19 cellular contexts compared by ENCODE assay signal in genomic region chr5:983568-983967, GRCh38. TPM values are rescaled to one million over a fixed set of nuclear protein-coding genes. Genes with fewer than 3 reads are reported as not detected.
DNase-seq lines count a peak whose midpoint lies in the region; ATAC-seq and TF ChIP-seq lines count a peak whose summit lies in the region.
"Had no signal": no experiment of that assay in that cellular context is flagged by ENCODE, and none has a peak within 500 bp of the region (broad histone marks: within the 10 kb centered on the region; RNA-seq: fewer than 3 reads in every experiment).

No MANE protein-coding gene starts in this region.

- H3K36me3 ChIP-seq in uterus: no peaks in the 10 kb centered on the region
- H3K36me3 ChIP-seq: HAP-1 had no signal

- H3K27me3 ChIP-seq in uterus: no peaks in the 10 kb centered on the region

- intact Hi-C loops in activated T-helper 1 cell treated with anti-CD3 and anti-CD28 coated beads, Interleukin-12 subunit alpha, Interleukin-12 subunit beta, Interleukin-2, Interleukin-4 antibody, amounts not matched to agents 30 ng/mL and 10 ng/mL and 1 ng/mL, durations not matched to agents 14 hours and 24 hours and 36 hours (cut with micrococcal nuclease): no loop called here
- intact Hi-C loops in uterus (cut with DNase I; ENCODE audit: low total_unique reads): no loop called here

- POLR2A ChIA-PET in activated naive CD8-positive, alpha-beta T cell treated with anti-CD3 and anti-CD28 coated beads, Interleukin-2, amount 10 ng/mL, durations not matched to agents 7 days and 5 days (lab: Charles Lee): no interaction called here

- ATAC-seq in activated naive CD8-positive, alpha-beta T cell treated with anti-CD3 and anti-CD28 coated beads, Interleukin-2, amount 10 ng/mL, durations not matched to agents 7 days and 5 days (ENCODE audit: low read depth): no peak

- no peak overlapping the region for H3K4me3 ChIP-seq in uterus
- H3K4me3 ChIP-seq: A549, HAP-1 had no signal

- TF ChIP-seq POLR2A in uterus (IDR thresholded peaks at IDR 0.05): no peak

- peaks cover 7% of the 10 kb centered on the region for H3K36me3 Mint-ChIP-seq in activated naive CD8-positive, alpha-beta T cell treated with anti-CD3 and anti-CD28 coated beads, Interleukin-2, amount 10 ng/mL, durations not matched to agents 7 days and 5 days
- H3K36me3 Mint-ChIP-seq in activated naive CD8-positive, alpha-beta T cell treated with anti-CD3 and anti-CD28 coated beads for 36 hours: peaks cover 4% of the 10 kb centered on the region
- peaks cover 6% of the 10 kb centered on the region for H3K36me3 Mint-ChIP-seq in activated T-helper 1 cell treated with anti-CD3 and anti-CD28 coated beads, Interleukin-12 subunit alpha, Interleukin-12 subunit beta, Interleukin-2, Interleukin-4 antibody, amounts not matched to agents 30 ng/mL and 10 ng/mL and 1 ng/mL, durations not matched to agents 14 hours and 24 hours and 36 hours (ENCODE audit: low read depth)
- peaks cover 11% of the 10 kb centered on the region for H3K36me3 Mint-ChIP-seq in mesothelial cell of epicardium
- H3K36me3 Mint-ChIP-seq: CD14-positive monocyte had no signal

- peaks cover 27% of the 10 kb centered on the region for H3K4me1 Mint-ChIP-seq in activated naive CD8-positive, alpha-beta T cell treated with anti-CD3 and anti-CD28 coated beads, Interleukin-2, amount 10 ng/mL, durations not matched to agents 7 days and 5 days
- peaks cover 4% of the 10 kb centered on the region for H3K4me1 Mint-ChIP-seq in activated naive CD8-positive, alpha-beta T cell treated with anti-CD3 and anti-CD28 coated beads for 36 hours
- peaks cover 28% of the 10 kb centered on the region for H3K4me1 Mint-ChIP-seq in activated T-helper 1 cell treated with anti-CD3 and anti-CD28 coated beads, Interleukin-12 subunit alpha, Interleukin-12 subunit beta, Interleukin-2, Interleukin-4 antibody, amounts not matched to agents 30 ng/mL and 10 ng/mL and 1 ng/mL, durations not matched to agents 14 hours and 24 hours and 36 hours (ENCODE audit: low read depth)
- peaks cover 27% of the 10 kb centered on the region for H3K4me1 Mint-ChIP-seq in mesothelial cell of epicardium
- H3K4me1 Mint-ChIP-seq: CD14-positive monocyte had no signal

- H3K27ac ChIP-seq in uterus: no peak overlapping the region

- no peak for TF ChIP-seq CTCF in mesothelial cell of epicardium (IDR thresholded peaks at IDR 0.05; ENCODE audit: unreplicated experiment)
- no peak for TF ChIP-seq CTCF in uterus (IDR thresholded peaks at IDR 0.05)

- H3K4me1 ChIP-seq in uterus: no peaks in the 10 kb centered on the region
- H3K4me1 ChIP-seq: A549 had no signal

- peaks cover 12% of the 10 kb centered on the region for H3K9me3 Mint-ChIP-seq in activated naive CD8-positive, alpha-beta T cell treated with anti-CD3 and anti-CD28 coated beads, Interleukin-2, amount 10 ng/mL, durations not matched to agents 7 days and 5 days
- H3K9me3 Mint-ChIP-seq in activated naive CD8-positive, alpha-beta T cell treated with anti-CD3 and anti-CD28 coated beads for 36 hours: peaks cover 13% of the 10 kb centered on the region
- H3K9me3 Mint-ChIP-seq in activated T-helper 1 cell treated with anti-CD3 and anti-CD28 coated beads, Interleukin-12 subunit alpha, Interleukin-12 subunit beta, Interleukin-2, Interleukin-4 antibody, amounts not matched to agents 30 ng/mL and 10 ng/mL and 1 ng/mL, durations not matched to agents 14 hours and 24 hours and 36 hours: peaks cover 5% of the 10 kb centered on the region
- peaks cover 27% of the 10 kb centered on the region for H3K9me3 Mint-ChIP-seq in mesothelial cell of epicardium

- peak overlapping the region; percentile 30 for H3K27ac Mint-ChIP-seq in activated naive CD8-positive, alpha-beta T cell treated with anti-CD3 and anti-CD28 coated beads, Interleukin-2, amount 10 ng/mL, durations not matched to agents 7 days and 5 days
- no peak overlapping the region for H3K27ac Mint-ChIP-seq in activated naive CD8-positive, alpha-beta T cell treated with anti-CD3 and anti-CD28 coated beads for 36 hours
- peak overlapping the region; percentile 30 for H3K27ac Mint-ChIP-seq in activated T-helper 1 cell treated with anti-CD3 and anti-CD28 coated beads, Interleukin-12 subunit alpha, Interleukin-12 subunit beta, Interleukin-2, Interleukin-4 antibody, amounts not matched to agents 30 ng/mL and 10 ng/mL and 1 ng/mL, durations not matched to agents 14 hours and 24 hours and 36 hours
- H3K27ac Mint-ChIP-seq in mesothelial cell of epicardium: peak overlapping the region; percentile 45
- H3K27ac Mint-ChIP-seq: CD14-positive monocyte had no signal

- DNase-seq in activated naive CD8-positive, alpha-beta T cell treated with anti-CD3 and anti-CD28 coated beads, Interleukin-2, amount 10 ng/mL, durations not matched to agents 7 days and 5 days: no peak
- DNase-seq in activated naive CD8-positive, alpha-beta T cell treated with anti-CD3 and anti-CD28 coated beads for 36 hours: no peak
- DNase-seq in activated T-helper 1 cell treated with anti-CD3 and anti-CD28 coated beads, Interleukin-12 subunit alpha, Interleukin-12 subunit beta, Interleukin-2, Interleukin-4 antibody, amounts not matched to agents 30 ng/mL and 10 ng/mL and 1 ng/mL, durations not matched to agents 14 hours and 24 hours and 36 hours (ENCODE audit: low spot score): no peak
- DNase-seq in mesothelial cell of epicardium (ENCODE audit: low spot score in 2 of 2, unreplicated experiment in 2 of 2): no peak
- DNase-seq in uterus: no peak
- DNase-seq in glomerular visceral epithelial cell (ENCODE audit: extremely low spot score): no peak
- no peak for DNase-seq in SW480 (ENCODE audit: low spot score)
- DNase-seq: COR-L47; DMS153; KG1; NCI-H1417 treated with DMSO at 0.1 percent for 48 hours; NCI-H2029; NCI-H2171; NCI-H446 treated with DMSO at 0.1 percent for 48 hours; NK-92 treated with Interleukin-12 subunit alpha and Interleukin-12 subunit beta, amount 100 ng/mL, for 24 hours; SHP77 treated with DMSO at 0.1 percent for 48 hours had no signal

- peak overlapping the region; percentile 30 for H3K4me3 Mint-ChIP-seq in activated naive CD8-positive, alpha-beta T cell treated with anti-CD3 and anti-CD28 coated beads, Interleukin-2, amount 10 ng/mL, durations not matched to agents 7 days and 5 days
- H3K4me3 Mint-ChIP-seq in activated naive CD8-positive, alpha-beta T cell treated with anti-CD3 and anti-CD28 coated beads for 36 hours: no peak overlapping the region
- peak overlapping the region; percentile 13 for H3K4me3 Mint-ChIP-seq in activated T-helper 1 cell treated with anti-CD3 and anti-CD28 coated beads, Interleukin-12 subunit alpha, Interleukin-12 subunit beta, Interleukin-2, Interleukin-4 antibody, amounts not matched to agents 30 ng/mL and 10 ng/mL and 1 ng/mL, durations not matched to agents 14 hours and 24 hours and 36 hours
- no peak overlapping the region for H3K4me3 Mint-ChIP-seq in mesothelial cell of epicardium
- H3K4me3 Mint-ChIP-seq: CD14-positive monocyte had no signal

- no peaks in the 10 kb centered on the region for H3K9me3 ChIP-seq in uterus

- peaks cover 33% of the 10 kb centered on the region for H3K27me3 Mint-ChIP-seq in activated naive CD8-positive, alpha-beta T cell treated with anti-CD3 and anti-CD28 coated beads, Interleukin-2, amount 10 ng/mL, durations not matched to agents 7 days and 5 days
- H3K27me3 Mint-ChIP-seq in activated naive CD8-positive, alpha-beta T cell treated with anti-CD3 and anti-CD28 coated beads for 36 hours: peaks cover 30% of the 10 kb centered on the region
- peaks cover 7% of the 10 kb centered on the region for H3K27me3 Mint-ChIP-seq in activated T-helper 1 cell treated with anti-CD3 and anti-CD28 coated beads, Interleukin-12 subunit alpha, Interleukin-12 subunit beta, Interleukin-2, Interleukin-4 antibody, amounts not matched to agents 30 ng/mL and 10 ng/mL and 1 ng/mL, durations not matched to agents 14 hours and 24 hours and 36 hours (ENCODE audit: insufficient read depth)
- H3K27me3 Mint-ChIP-seq in mesothelial cell of epicardium (ENCODE audit: low read depth): peaks cover 16% of the 10 kb centered on the region

RNA-seq across cellular contexts. Expression of gene NKD2, which starts 25.0 kb away (rescaled TPM):
- under 1 TPM; 0.23 to 0.36 TPM for total RNA-seq in activated naive CD8-positive, alpha-beta T cell treated with anti-CD3 and anti-CD28 coated beads, Interleukin-2, amount 10 ng/mL, durations not matched to agents 7 days and 5 days
- under 1 TPM; 0.66 to 0.82 TPM for total RNA-seq in activated naive CD8-positive, alpha-beta T cell treated with anti-CD3 and anti-CD28 coated beads for 36 hours
- 2.9 and 3.2 TPM in 2 replicates for total RNA-seq in activated T-helper 1 cell treated with anti-CD3 and anti-CD28 coated beads, Interleukin-12 subunit alpha, Interleukin-12 subunit beta, Interleukin-2, Interleukin-4 antibody, amounts not matched to agents 30 ng/mL and 10 ng/mL and 1 ng/mL, durations not matched to agents 14 hours and 24 hours and 36 hours
- 52.8 to 65.1 TPM (median 63.4 TPM) in 3 replicates for total RNA-seq in mesothelial cell of epicardium
- total RNA-seq in uterus: 10 to 100 TPM in 1 of 4 donors, 1 to 10 TPM in 1, not detected in 2; 2.5 to 11.1 TPM

Comparison
In these comparisons a context has a peak if more than half of its experiments do, and no peak if none do; other contexts are left out.
1. H3K4me3 Mint-ChIP-seq: peak in activated naive CD8-positive, alpha-beta T cell treated with anti-CD3 and anti-CD28 coated beads, Interleukin-2, amount 10 ng/mL, durations not matched to agents 7 days and 5 days (single experiment) and activated T-helper 1 cell treated with anti-CD3 and anti-CD28 coated beads, Interleukin-12 subunit alpha, Interleukin-12 subunit beta, Interleukin-2, Interleukin-4 antibody, amounts not matched to agents 30 ng/mL and 10 ng/mL and 1 ng/mL, durations not matched to agents 14 hours and 24 hours and 36 hours (single experiment); none in activated naive CD8-positive, alpha-beta T cell treated with anti-CD3 and anti-CD28 coated beads for 36 hours (single experiment) and mesothelial cell of epicardium (single experiment).